Comparison of ENCODE assay signal across 17 cellular contexts in the genomic region with DNA sequence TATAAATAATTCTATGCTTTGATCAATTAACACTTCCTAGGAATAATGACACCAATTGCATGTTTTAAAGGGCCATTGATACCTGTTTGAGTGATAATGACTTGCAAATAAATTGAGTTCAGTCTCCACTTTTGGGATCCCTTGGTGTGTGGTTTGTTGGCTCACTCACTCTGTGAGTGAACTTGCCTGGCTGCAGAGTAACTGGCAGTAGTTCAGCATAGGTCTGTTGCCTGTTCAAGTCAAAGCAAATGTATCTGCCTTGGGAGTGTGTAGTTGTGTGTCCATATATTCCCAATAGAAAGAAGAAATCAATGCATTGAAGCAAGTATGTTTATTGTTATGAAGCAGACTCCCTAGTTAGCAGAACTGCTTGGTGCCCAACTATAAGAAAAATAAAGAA. TPM values are rescaled to one million over a fixed set of nuclear protein-coding genes. Genes with fewer than 3 reads are reported as not detected.
DNase-seq lines count a peak whose midpoint lies in the region; ATAC-seq, FAIRE-seq and TF ChIP-seq lines count a peak whose summit lies in the region.
"Had no signal": no experiment of that assay in that cellular context is flagged by ENCODE, and none has a peak within 500 bp of the region (broad histone marks: within the 10 kb centered on the region; RNA-seq: fewer than 3 reads in every experiment).

No MANE protein-coding gene starts in this region.

- dilution Hi-C loops in keratinocyte (cut with MboI; ENCODE audit: extremely low pct_ligation_motif_present, low sequenced_read_pairs), result no loop called here

- no peak overlapping the region for H3K14ac ChIP-seq in trophoblast cell (ENCODE audit: low read length)

- H3K18ac ChIP-seq in trophoblast cell (ENCODE audit: low read length), result no peak overlapping the region

- no peaks in the 10 kb centered on the region for H3K79me1 ChIP-seq in trophoblast cell (ENCODE audit: low read length)

- H3K27me3 ChIP-seq in left ventricle myocardium inferior (ENCODE audit: low read depth) (no peaks in the 10 kb centered on the region), keratinocyte (ENCODE audit: control insufficient read depth, extremely low read depth, insufficient read depth, low read length) (no peaks in the 10 kb centered on the region), trophoblast cell (ENCODE audit: insufficient read depth, low read length) (no peaks in the 10 kb centered on the region)

- H4K8ac ChIP-seq in trophoblast cell (ENCODE audit: low read depth, low read length), result no peak overlapping the region

- TF ChIP-seq CTCF in left ventricle myocardium inferior (IDR thresholded peaks at IDR 0.05; ENCODE audit: borderline replicate concordance) (no peak), keratinocyte (optimal IDR thresholded peaks at IDR 0.05 in 1 of 3, IDR thresholded peaks at IDR 0.05 in 1 of 3, conservative IDR thresholded peaks at IDR 0.05 in 1 of 3; ENCODE audit: extremely low read depth in 1 of 3, insufficient read depth in 2 of 3, low read length in 3 of 3) (no peak)

- no peak overlapping the region for H2BK5ac ChIP-seq in trophoblast cell (ENCODE audit: low read depth, low read length, poor library complexity)

- H4K91ac ChIP-seq in trophoblast cell (ENCODE audit: low read depth, low read length), result no peak overlapping the region

- no peak for DNase-seq in Right ventricle myocardium superior
- no peak for DNase-seq in left ventricle myocardium inferior
- peak; percentile 7 for DNase-seq in NCI-H69 (lab: John Stamatoyannopoulos, UW)
- DNase-seq in keratinocyte (ENCODE audit: low read depth, low spot score), result no peak
- no peak for DNase-seq in SW480 (ENCODE audit: low spot score)
- no peak for DNase-seq in trophoblast cell
- DNase-seq: AML-193; Caco-2; CD4-positive, alpha-beta T cell; H9 had no signal

- peak; percentile 67 for ATAC-seq in Right ventricle myocardium superior (ENCODE audit: poor library complexity)

- no peak overlapping the region for H2AK5ac ChIP-seq in trophoblast cell (ENCODE audit: low read length)

- H3K4me1 ChIP-seq in left ventricle myocardium inferior (peaks cover 20% of the 10 kb centered on the region), keratinocyte (ENCODE audit: control insufficient read depth, extremely low read depth, insufficient read depth, low read length) (no peaks in the 10 kb centered on the region), trophoblast cell (ENCODE audit: control insufficient read depth in 1 of 2, insufficient read depth in 2 of 2, low read length in 2 of 2) (no peaks in the 10 kb centered on the region)
- H3K4me1 ChIP-seq: Caco-2 had no signal

- H2AFZ ChIP-seq in keratinocyte (ENCODE audit: control insufficient read depth, low read length) (no peak overlapping the region), trophoblast cell (ENCODE audit: insufficient read depth, low read length, poor library complexity) (no peak overlapping the region)

- no peak overlapping the region for H4K12ac ChIP-seq in trophoblast cell (ENCODE audit: low read depth, low read length)

- H3K4ac ChIP-seq in trophoblast cell (ENCODE audit: low read depth, low read length), result no peak overlapping the region

- no peak overlapping the region for H2BK12ac ChIP-seq in trophoblast cell (ENCODE audit: low read length)

- H3K4me2 ChIP-seq in keratinocyte (ENCODE audit: control insufficient read depth, extremely low read depth, insufficient read depth, low read depth, low read length) (no peak overlapping the region), trophoblast cell (ENCODE audit: low read length) (no peak overlapping the region)

- no peaks in the 10 kb centered on the region for H4K20me1 ChIP-seq in keratinocyte (ENCODE audit: control insufficient read depth, extremely low read depth, insufficient read depth, low read length)

- no peaks in the 10 kb centered on the region for H3K36me3 ChIP-seq in left ventricle myocardium inferior
- no peaks in the 10 kb centered on the region for H3K36me3 ChIP-seq in keratinocyte (ENCODE audit: control insufficient read depth in 2 of 2, extremely low read depth in 1 of 2, insufficient read depth in 2 of 2, low read length in 2 of 2)
- no peaks in the 10 kb centered on the region for H3K36me3 ChIP-seq in trophoblast cell (ENCODE audit: control insufficient read depth in 1 of 2, insufficient read depth in 2 of 2, low read length in 2 of 2)

- no peaks in the 10 kb centered on the region for H3K9me3 ChIP-seq in left ventricle myocardium inferior (replicated peaks)
- no peaks in the 10 kb centered on the region for H3K9me3 ChIP-seq in keratinocyte (ENCODE audit: control insufficient read depth, low read depth, low read length)
- H3K9me3 ChIP-seq in trophoblast cell (ENCODE audit: insufficient read depth, low read depth, low read length), result no peaks in the 10 kb centered on the region
- H3K9me3 ChIP-seq: Caco-2 had no signal

- FAIRE-seq in keratinocyte (lab: Jason Lieb, UNC), result peak; percentile 13
- FAIRE-seq: A204.1, D721Med, G401.6, GM12891, GM19239, H1 had no signal

- H3K9ac ChIP-seq in keratinocyte (ENCODE audit: control insufficient read depth, extremely low read depth, insufficient read depth, low read length) (no peak overlapping the region), trophoblast cell (ENCODE audit: low read length) (no peak overlapping the region)

- no peaks in the 10 kb centered on the region for H3K9me1 ChIP-seq in keratinocyte (ENCODE audit: control insufficient read depth, extremely low read depth, insufficient read depth, low read length)

- H2BK120ac ChIP-seq in trophoblast cell (ENCODE audit: insufficient read depth, low read length, poor library complexity), result no peak overlapping the region

- H3K4me3 ChIP-seq in left ventricle myocardium inferior (no peak overlapping the region), keratinocyte (ENCODE audit: control insufficient read depth in 2 of 3, extremely low read depth in 1 of 3, insufficient read depth in 2 of 3, low read depth in 1 of 3, low read length in 3 of 3) (no peak overlapping the region), trophoblast cell (ENCODE audit: low read depth, low read length) (no peak overlapping the region)

- H3K79me2 ChIP-seq in keratinocyte (ENCODE audit: control insufficient read depth, insufficient read depth, low read length) (peaks cover 8% of the 10 kb centered on the region), trophoblast cell (ENCODE audit: control insufficient read depth, insufficient read depth, low read length, poor library complexity) (no peaks in the 10 kb centered on the region)

- no peak overlapping the region for H3K27ac ChIP-seq in left ventricle myocardium inferior (replicated peaks)
- no peak overlapping the region for H3K27ac ChIP-seq in keratinocyte (ENCODE audit: control insufficient read depth, insufficient read depth, low read length)
- no peak overlapping the region for H3K27ac ChIP-seq in trophoblast cell (ENCODE audit: low read depth, low read length)
- H3K27ac ChIP-seq: C4-2B had no signal

- H3K23ac ChIP-seq in trophoblast cell (ENCODE audit: low read length), result no peak overlapping the region

- intact Hi-C loops in Right ventricle myocardium superior (cut with DNase I), result no loop called here
- intact Hi-C loops in left ventricle myocardium inferior (cut with micrococcal nuclease), result no loop called here

RNA-seq across cellular contexts. Expression of gene TRIM44, which starts 49.3 kb away (rescaled TPM):
- 34.0 TPM for total RNA-seq in Right ventricle myocardium superior
- 42.3 TPM for total RNA-seq in left ventricle myocardium inferior
- 40.4 to 49.6 TPM (median 48.3 TPM) in 3 replicates for polyA plus RNA-seq in keratinocyte
- polyA plus RNA-seq in keratinocyte (2011; ENCODE audit: low read depth), result 12.0 TPM
- polyA plus RNA-seq in keratinocyte (2011; cell fraction: cytosol; rRNA removed), result 39.6 and 50.9 TPM in 2 replicates
- 76.9 and 84.0 TPM in 2 replicates for polyA plus RNA-seq in keratinocyte (2011; cell fraction: nucleus; rRNA removed)
- polyA plus RNA-seq in keratinocyte (2012; ENCODE audit: low replicate concordance), result 8.4 and 31.3 TPM in 2 replicates
- polyA minus RNA-seq in keratinocyte, result 27.0 to 79.5 TPM (median 67.1 TPM) in 3 replicates
- polyA minus RNA-seq in keratinocyte (2011; cell fraction: cytosol; rRNA and poly(A)+ RNA removed), result 41.6 TPM
- 9.2 and 36.5 TPM in 2 replicates for polyA minus RNA-seq in keratinocyte (2011; cell fraction: nucleus; rRNA and poly(A)+ RNA removed)
- polyA plus RNA-seq in trophoblast cell (2013), result 14.8 and 17.3 TPM in 2 replicates
